In the genomic region with DNA sequence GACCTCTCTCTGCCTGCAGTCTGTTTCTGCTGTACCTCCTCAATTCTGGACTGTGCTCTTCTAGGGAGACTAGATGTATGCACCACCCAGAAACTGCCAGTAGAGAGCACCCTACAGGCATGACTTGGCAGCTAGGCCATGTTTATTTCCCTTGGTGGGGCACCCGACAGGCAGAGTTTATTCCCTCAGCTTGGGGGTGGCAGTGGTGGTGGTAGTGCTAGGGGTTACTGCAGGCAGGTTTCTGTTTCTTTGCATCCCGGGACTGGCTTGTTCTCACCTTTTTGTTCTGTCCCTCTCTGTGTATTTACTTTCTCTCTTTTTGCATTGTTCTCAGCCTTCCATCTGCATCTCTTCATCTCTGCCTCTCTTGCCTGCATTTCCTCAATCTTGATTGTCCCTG, we compare ENCODE assay signal across 8 cellular contexts. TPM values are rescaled to one million over a fixed set of nuclear protein-coding genes. Genes with fewer than 3 reads are reported as not detected.
A peak's percentile ranks its signal among the peaks of the same experiment; 100 is the strongest.
DNase-seq lines count a peak whose midpoint lies in the region; ATAC-seq and TF ChIP-seq lines count a peak whose summit lies in the region.

No MANE protein-coding gene starts in this region.

- H3K9ac ChIP-seq in Karpas-422 (ENCODE audit: low read length), result no peak overlapping the region

- no peaks in the 10 kb centered on the region; the same call in 1 of the 2 replicates for H4K20me1 ChIP-seq in Karpas-422 (ENCODE audit: insufficient read depth, low read depth, low read length)

- H2AFZ ChIP-seq in Karpas-422 (ENCODE audit: low read length), result no peak overlapping the region

- H3K9me3 ChIP-seq in Karpas-422 (ENCODE audit: low read length) (no peaks in the 10 kb centered on the region), left ventricle myocardium inferior (replicated peaks) (no peaks in the 10 kb centered on the region)

- H3K4me2 ChIP-seq in Karpas-422 (ENCODE audit: low read depth, low read length, poor library complexity, severe bottlenecking), result no peak overlapping the region

- no peaks in the 10 kb centered on the region for H3K27me3 Mint-ChIP-seq in T-cell

- intact Hi-C loops in left ventricle myocardium inferior (cut with micrococcal nuclease), result no loop called here

- no peaks in the 10 kb centered on the region for H3K36me3 ChIP-seq in Karpas-422 (ENCODE audit: insufficient read depth, low read length)
- peaks cover 36% of the 10 kb centered on the region for H3K36me3 ChIP-seq in left ventricle myocardium inferior

- no peak overlapping the region for H3K4me3 ChIP-seq in Karpas-422 (ENCODE audit: low read length)
- no peak overlapping the region for H3K4me3 ChIP-seq in left ventricle myocardium inferior

- H3K4me3 Mint-ChIP-seq in T-cell, result no peak overlapping the region

- H3K9me2 ChIP-seq in Karpas-422 (replicated peaks; ENCODE audit: insufficient read depth, low read length), result no peaks in the 10 kb centered on the region

- no peaks in the 10 kb centered on the region for H3K9me3 Mint-ChIP-seq in T-cell

- H3K27ac ChIP-seq in Karpas-422 (ENCODE audit: low read length), result no peak overlapping the region
- H3K27ac ChIP-seq in angular gyrus (ENCODE audit: low read depth, low read length), result peak overlapping the region; percentile 88
- peak overlapping the region; percentile 50 for H3K27ac ChIP-seq in left ventricle myocardium inferior (replicated peaks)

- POLR2A ChIA-PET in T-cell (lab: Charles Lee), result interaction anchor here in 1 of 2 donors (1.0 kb wide), 1 partner anchor 75 kb away, joined by 6 read pairs; no protein-coding TSS in a partner anchor

- peaks cover 18 to 27% (median 19%) of the 10 kb centered on the region in 3 donors for H3K4me1 Mint-ChIP-seq in T-cell

- peak overlapping the region; percentile 29 to 59 for H3K27ac Mint-ChIP-seq in T-cell

- TF ChIP-seq CTCF in left ventricle myocardium inferior (IDR thresholded peaks at IDR 0.05; ENCODE audit: borderline replicate concordance), result peak; percentile 76

- no peaks in the 10 kb centered on the region for H3K36me3 Mint-ChIP-seq in T-cell

- peak; percentile 91 to 98 (median 92) for ATAC-seq in T-cell (replicated peaks in 1 of 4)
- ATAC-seq in HG02970 (IDR thresholded peaks at IDR 0.05; ENCODE audit: low FRiP score, unreplicated experiment), result no peak

- H3K27me3 ChIP-seq in Karpas-422 (ENCODE audit: low read length) (no peaks in the 10 kb centered on the region), left ventricle myocardium inferior (ENCODE audit: low read depth) (no peaks in the 10 kb centered on the region)

- H3K79me2 ChIP-seq in Karpas-422 (ENCODE audit: low read length), result no peaks in the 10 kb centered on the region

- DNase-seq in NK-92 treated with Interleukin-12 subunit alpha and Interleukin-12 subunit beta, amount 100 ng/mL, for 24 hours (lab: John Stamatoyannopoulos, UW), result peak; percentile 28
- DNase-seq in NK-92 (lab: John Stamatoyannopoulos, UW; ENCODE audit: unreplicated experiment) (no peak), Karpas-422 (peak; percentile 87), T-cell (peak; percentile 27 to 64 (median 52)), left ventricle myocardium inferior (no peak), putamen (ENCODE audit: low spot score) (peak; percentile 61)

- H3K4me1 ChIP-seq in Karpas-422 (ENCODE audit: low read length), result peaks cover 4% of the 10 kb centered on the region
- peaks cover 18% of the 10 kb centered on the region for H3K4me1 ChIP-seq in left ventricle myocardium inferior

- CTCF ChIA-PET in T-cell (lab: Charles Lee), result interaction anchor here (0.5 to 3.2 kb wide), 13 partner anchors 9 to 278 kb away, joined by 3 to 24 read pairs (median 3); partner anchors contain the start of genes PRPF40B (in 1 of the 2) and TMBIM6 (in 1 of the 2)

RNA-seq across cellular contexts. Expression of gene PRPF40B, which starts 13.6 kb away (rescaled TPM):
- total RNA-seq in Karpas-422 (2014; rRNA removed; shearing (Covaris generic); ENCODE audit: low replicate concordance), result 5.0 and 14.1 TPM in 2 replicates
- total RNA-seq in T-cell (10 to 100 TPM in 4 of 5 donors, 1 to 10 TPM in 1; 7.4 to 18.0 (median 16.5) TPM), left ventricle myocardium inferior (22.0 TPM)

RNA-seq across cellular contexts. Expression of gene FAM186B, which starts 31.5 kb away (rescaled TPM):
- total RNA-seq in Karpas-422 (2014; rRNA removed; shearing (Covaris generic); ENCODE audit: low replicate concordance), result 1.1 TPM in 1 of 2 replicates, not detected in the other
- total RNA-seq in T-cell (under 1 TPM in 4 of 5 donors, not detected in 1; 0.32 to 0.65 (median 0.34) TPM), left ventricle myocardium inferior (0.33 TPM)

Comparison
In these comparisons a context has a peak if more than half of its experiments do, and no peak if none do; other contexts are left out.
1. DNase-seq: peak in NK-92 treated with Interleukin-12 subunit alpha and Interleukin-12 subunit beta, amount 100 ng/mL, for 24 hours (single experiment), Karpas-422 (single experiment), T-cell (34 of 34) and putamen (single experiment); none in NK-92 (single experiment) and left ventricle myocardium inferior (single experiment).